14 cellular contexts compared by ENCODE assay signal in genomic region chr15:77830041-77830440, GRCh38.
DNase-seq lines count a peak whose midpoint lies in the region; ATAC-seq and TF ChIP-seq lines count a peak whose summit lies in the region.
"Had no signal": no experiment of that assay in that cellular context is flagged by ENCODE, and none has a peak within 500 bp of the region (broad histone marks: within the 10 kb centered on the region; RNA-seq: fewer than 3 reads in every experiment).

No MANE protein-coding gene starts in this region.

- no peak overlapping the region for H3K4me3 ChIP-seq in choroid plexus epithelial cell (ENCODE audit: low read depth, low read length)
- H3K4me3 ChIP-seq in neural progenitor cell: no peak overlapping the region

- H3K4me2 ChIP-seq in neural progenitor cell: no peak overlapping the region

- H3K27ac Mint-ChIP-seq in neural progenitor cell: peak overlapping the region; percentile 72
- H3K27ac Mint-ChIP-seq: immature natural killer cell, nephron progenitor cell, T-helper 17 cell had no signal

- H3K36me3 ChIP-seq in neural progenitor cell: no peaks in the 10 kb centered on the region

- peak; percentile 70 for DNase-seq in GM04503 (ENCODE audit: low read depth)
- peak; percentile 26 for DNase-seq in MV-4-11 (lab: John Stamatoyannopoulos, UW)
- peak; percentile 53 for DNase-seq in choroid plexus epithelial cell (ENCODE audit: low read depth)
- no peak for DNase-seq in neural progenitor cell (ENCODE audit: low spot score)
- DNase-seq in HuH-7 (ENCODE audit: low spot score): no peak
- no peak for DNase-seq in SIG-M5 (lab: John Stamatoyannopoulos, UW)
- no peak for DNase-seq in SHP77 (lab: John Stamatoyannopoulos, UW)
- DNase-seq: Caco-2, erythroblast, immature natural killer cell, NCI-H187 treated with DMSO at 0.1 percent for 48 hours, nephron progenitor cell, T-helper 17 cell had no signal

- no peak overlapping the region for H3K27ac ChIP-seq in neural progenitor cell

- no peak for TF ChIP-seq CTCF in choroid plexus epithelial cell (conservative IDR thresholded peaks at IDR 0.05; ENCODE audit: low read depth, low read length)
- TF ChIP-seq CTCF in neural progenitor cell (IDR thresholded peaks at IDR 0.05): no peak

- peak overlapping the region; percentile 33 for H3K4me3 Mint-ChIP-seq in neural progenitor cell
- H3K4me3 Mint-ChIP-seq: immature natural killer cell, nephron progenitor cell, T-helper 17 cell had no signal

- H3F3A ChIP-seq in neural progenitor cell (ENCODE audit: low read depth): no peaks in the 10 kb centered on the region

- H3K27me3 ChIP-seq in neural progenitor cell: no peaks in the 10 kb centered on the region

- H3K4me1 Mint-ChIP-seq in neural progenitor cell: peaks cover 13% of the 10 kb centered on the region
- H3K4me1 Mint-ChIP-seq: immature natural killer cell, T-helper 17 cell had no signal

- H3K4me1 ChIP-seq in neural progenitor cell: peaks cover 10% of the 10 kb centered on the region
- H3K4me1 ChIP-seq: Caco-2 had no signal

- no peak for ATAC-seq in HG02973 (IDR thresholded peaks at IDR 0.05; ENCODE audit: unreplicated experiment)
- ATAC-seq: T-helper 17 cell had no signal

- H3K9ac ChIP-seq in neural progenitor cell: no peak overlapping the region

- no peaks in the 10 kb centered on the region for H3K27me3 Mint-ChIP-seq in neural progenitor cell (ENCODE audit: insufficient read depth, low read depth)

- no peaks in the 10 kb centered on the region for H3K9me3 ChIP-seq in neural progenitor cell (ENCODE audit: low read depth)
- H3K9me3 ChIP-seq: Caco-2 had no signal

- H3K36me3 Mint-ChIP-seq in neural progenitor cell: no peaks in the 10 kb centered on the region
- H3K36me3 Mint-ChIP-seq: immature natural killer cell had no signal

- no peaks in the 10 kb centered on the region for H4K20me1 ChIP-seq in neural progenitor cell (ENCODE audit: low read depth)

- no peaks in the 10 kb centered on the region for H3K9me3 Mint-ChIP-seq in neural progenitor cell
- H3K9me3 Mint-ChIP-seq: immature natural killer cell, nephron progenitor cell had no signal

- H3K79me2 ChIP-seq in neural progenitor cell (ENCODE audit: low read depth): no peaks in the 10 kb centered on the region

- no peak overlapping the region for H2AFZ ChIP-seq in neural progenitor cell (replicated peaks)

Comparison
In these comparisons a context has a peak if more than half of its experiments do, and no peak if none do; other contexts are left out.
1. DNase-seq: peak in GM04503 (single experiment), MV-4-11 (single experiment) and choroid plexus epithelial cell (single experiment); none in neural progenitor cell (single experiment), HuH-7 (single experiment), SIG-M5 (single experiment) and SHP77 (0 of 2).